35 cellular contexts compared by ENCODE assay signal in genomic region chr18:38170845-38171244, GRCh38.
"Had no signal": no experiment of that assay in that cellular context is flagged by ENCODE, and none has a peak within 500 bp of the region (broad histone marks: within the 10 kb centered on the region; RNA-seq: fewer than 3 reads in every experiment).

No MANE protein-coding gene starts in this region.

- H3K4me2 ChIP-seq: KMS-11 had no signal

- H3K9ac ChIP-seq: KMS-11 had no signal

- H3K4me3 ChIP-seq: MG63 had no signal

- H3K36me3 ChIP-seq: MG63 had no signal

- H3K9me3 ChIP-seq: MG63 had no signal

- DNase-seq: Karpas-422, Kasumi-1, KG1, MG63, MM.1S, MV-4-11, NCI-H1048, NCI-H1092, NCI-H1092 treated with DMSO at 0.1 percent for 48 hours, NCI-H1105, NCI-H1105 treated with DMSO at 0.1 percent for 48 hours, NCI-H1417, NCI-H1417 treated with DMSO at 0.1 percent for 48 hours, NCI-H1436, NCI-H1436 treated with DMSO at 0.1 percent for 48 hours, NCI-H146, NCI-H1694, NCI-H1694 treated with DMSO at 0.1 percent for 48 hours, NCI-H187, NCI-H187 treated with DMSO at 0.1 percent for 48 hours, NCI-H1930, NCI-H2029, NCI-H2029 treated with DMSO at 0.1 percent for 48 hours, NCI-H2081, NCI-H2081 treated with DMSO at 0.1 percent for 48 hours, NCI-H2107, NCI-H2171, NCI-H2171 treated with DMSO at 0.1 percent for 48 hours, NCI-H2227 treated with DMSO at 0.1 percent for 48 hours, NCI-H226, NCI-H345, NCI-H446, NCI-H446 treated with DMSO at 0.1 percent for 48 hours, NCI-H510A had no signal

- H3K27ac ChIP-seq: KMS-11 had no signal

- H3K27me3 ChIP-seq: MG63 had no signal
